In genomic region chr15:78550194-78550593, GRCh38 we compare ENCODE assay signal across 22 cellular contexts. TPM values are rescaled to one million over a fixed set of nuclear protein-coding genes. Genes with fewer than 3 reads are reported as not detected.
A peak's percentile ranks its signal among the peaks of the same experiment; 100 is the strongest.
DNase-seq lines count a peak whose midpoint lies in the region; ATAC-seq and TF ChIP-seq lines count a peak whose summit lies in the region.
"Had no signal": no experiment of that assay in that cellular context is flagged by ENCODE, and none has a peak within 500 bp of the region (broad histone marks: within the 10 kb centered on the region; RNA-seq: fewer than 3 reads in every experiment).

No MANE protein-coding gene starts in this region.

- H3K4me3 ChIP-seq in KMS-11 (IDR thresholded peaks at IDR 0.05; ENCODE audit: insufficient read depth, low read depth, low read length), result no peak overlapping the region
- no peak overlapping the region for H3K4me3 ChIP-seq in endodermal cell (ENCODE audit: low read length)
- H3K4me3 ChIP-seq in mesendoderm (ENCODE audit: low read length), result no peak overlapping the region
- H3K4me3 ChIP-seq in lower leg skin (ENCODE audit: low read depth, poor library complexity, severe bottlenecking), result no peak overlapping the region
- H3K4me3 ChIP-seq: GM23248, HAP-1 had no signal

- H3K4me2 ChIP-seq in KMS-11 (peak overlapping the region; percentile 95), mesendoderm (ENCODE audit: low read length) (no peak overlapping the region)

- H3K27me3 ChIP-seq in KMS-11 (ENCODE audit: insufficient read depth, low read depth) (no peaks in the 10 kb centered on the region), endodermal cell (ENCODE audit: control insufficient read depth, insufficient read depth, low read length, poor library complexity, severe bottlenecking) (no peaks in the 10 kb centered on the region), mesendoderm (ENCODE audit: insufficient read depth, low read length, poor library complexity) (no peaks in the 10 kb centered on the region)
- H3K27me3 ChIP-seq: BE2C had no signal

- H3K27ac ChIP-seq in KMS-11 (peak overlapping the region; percentile 98), endodermal cell (ENCODE audit: low read depth, low read length) (no peak overlapping the region), mesendoderm (ENCODE audit: low read depth, low read length) (no peak overlapping the region)
- H3K27ac ChIP-seq: GM23248, HL-60 had no signal

- H3K9me3 Mint-ChIP-seq in activated T-cell treated with anti-CD3 and anti-CD28 coated beads, Interleukin-2, amount 50 U/mL, for 72 hours, result no peaks in the 10 kb centered on the region
- no peaks in the 10 kb centered on the region for H3K9me3 Mint-ChIP-seq in endodermal cell
- H3K9me3 Mint-ChIP-seq: CD4-positive, CD25-positive, alpha-beta regulatory T cell; CD8-positive, alpha-beta memory T cell; IgD-negative memory B cell had no signal

- H3K4me3 Mint-ChIP-seq in activated T-cell treated with anti-CD3 and anti-CD28 coated beads, Interleukin-2, amount 50 U/mL, for 72 hours, result no peak overlapping the region
- H3K4me3 Mint-ChIP-seq in endodermal cell, result no peak overlapping the region
- H3K4me3 Mint-ChIP-seq: CD4-positive, CD25-positive, alpha-beta regulatory T cell; CD8-positive, alpha-beta memory T cell; IgD-negative memory B cell had no signal

- H2BK15ac ChIP-seq in mesendoderm (replicated peaks; ENCODE audit: low read depth), result no peak overlapping the region

- no peak overlapping the region for H3K18ac ChIP-seq in mesendoderm (ENCODE audit: low read length)

- intact Hi-C loops in lower leg skin (cut with DNase I; ENCODE audit: low total_unique reads), result no loop called here

- no peak overlapping the region for H2BK5ac ChIP-seq in mesendoderm (ENCODE audit: low read length)

- no peak overlapping the region for H2AFZ ChIP-seq in KMS-11 (ENCODE audit: low read depth)
- H2AFZ ChIP-seq: GM23248 had no signal

- WGBS in endodermal cell (ENCODE audit: insufficient coverage in 1 of 2, insufficient read length in 1 of 2), 2 experiments, result 90 to 95% methylated on average over 5 to 6 of the region's 6 CpGs
- no CpG with 5 or more reads among the region's 6 CpGs for WGBS in mesendoderm (ENCODE audit: extremely low coverage, insufficient coverage, low lambda C conversion rate)
- 78 to 79% methylated on average over 6 of the region's 6 CpGs for WGBS in lower leg skin, 2 donors

- peaks cover 100% of the 10 kb centered on the region for H3K4me1 ChIP-seq in KMS-11 (ENCODE audit: low read depth, poor library complexity, severe bottlenecking)
- no peaks in the 10 kb centered on the region for H3K4me1 ChIP-seq in endodermal cell (ENCODE audit: control insufficient read depth, insufficient read depth, low read length)
- H3K4me1 ChIP-seq in mesendoderm (ENCODE audit: control insufficient read depth, low read depth, low read length), result no peaks in the 10 kb centered on the region
- H3K4me1 ChIP-seq: BE2C had no signal

- no peak for TF ChIP-seq POLR2A in lower leg skin (IDR thresholded peaks at IDR 0.05)

- no peak overlapping the region for H4K8ac ChIP-seq in mesendoderm (ENCODE audit: low read depth, low read length)

- no peak overlapping the region for H4K5ac ChIP-seq in mesendoderm (ENCODE audit: low read length)

- no peak for TF ChIP-seq CTCF in KMS-11 (conservative IDR thresholded peaks at IDR 0.05; ENCODE audit: low read depth, low read length)
- no peak for TF ChIP-seq CTCF in endodermal cell (conservative IDR thresholded peaks at IDR 0.05)
- no peak for TF ChIP-seq CTCF in lower leg skin (IDR thresholded peaks at IDR 0.05)

- H3K4me1 Mint-ChIP-seq in activated T-cell treated with anti-CD3 and anti-CD28 coated beads, Interleukin-2, amount 50 U/mL, for 72 hours (ENCODE audit: low read depth), result no peaks in the 10 kb centered on the region
- H3K4me1 Mint-ChIP-seq in endodermal cell, result no peaks in the 10 kb centered on the region
- H3K4me1 Mint-ChIP-seq: IgD-negative memory B cell had no signal

- peak overlapping the region; percentile 81 for H3K9ac ChIP-seq in KMS-11
- H3K9ac ChIP-seq in endodermal cell (ENCODE audit: extremely low read depth, low read length, poor library complexity, severe bottlenecking), result no peak overlapping the region
- no peak overlapping the region for H3K9ac ChIP-seq in mesendoderm (ENCODE audit: low read length)
- H3K9ac ChIP-seq: GM23248 had no signal

- no peak overlapping the region for H3K56ac ChIP-seq in mesendoderm (ENCODE audit: low read length)

- no peaks in the 10 kb centered on the region for H3K79me1 ChIP-seq in mesendoderm (ENCODE audit: low read length)

- H2AK5ac ChIP-seq in mesendoderm (ENCODE audit: low read length), result no peak overlapping the region

- H3K27ac Mint-ChIP-seq in activated T-cell treated with anti-CD3 and anti-CD28 coated beads, Interleukin-2, amount 50 U/mL, for 72 hours, result peak overlapping the region; percentile 48
- peak overlapping the region; percentile 55 for H3K27ac Mint-ChIP-seq in endodermal cell
- H3K27ac Mint-ChIP-seq: IgD-negative memory B cell had no signal

- no peak for ATAC-seq in activated T-cell treated with anti-CD3 and anti-CD28 coated beads, Interleukin-2, amount 50 U/mL, for 72 hours (replicated peaks in 1 of 2)

- H3K27me3 Mint-ChIP-seq in activated T-cell treated with anti-CD3 and anti-CD28 coated beads, Interleukin-2, amount 50 U/mL, for 72 hours (ENCODE audit: low read depth), result no peaks in the 10 kb centered on the region
- no peaks in the 10 kb centered on the region for H3K27me3 Mint-ChIP-seq in endodermal cell (ENCODE audit: insufficient read depth)
- H3K27me3 Mint-ChIP-seq: CD4-positive, CD25-positive, alpha-beta regulatory T cell; IgD-negative memory B cell had no signal

- H3K36me3 Mint-ChIP-seq in activated T-cell treated with anti-CD3 and anti-CD28 coated beads, Interleukin-2, amount 50 U/mL, for 72 hours (ENCODE audit: insufficient read depth in 2 of 2), result peaks cover 5 to 13% of the 10 kb centered on the region in 2 donors
- H3K36me3 Mint-ChIP-seq in endodermal cell (ENCODE audit: low read depth), result peaks cover 49% of the 10 kb centered on the region

- H3K9me3 ChIP-seq in endodermal cell (ENCODE audit: control insufficient read depth, low read length), result no peaks in the 10 kb centered on the region
- H3K9me3 ChIP-seq: BE2C, HAP-1 had no signal

- DNase-seq in activated T-cell treated with anti-CD3 and anti-CD28 coated beads, Interleukin-2, amount 50 U/mL, for 72 hours, result no peak
- DNase-seq in activated T-cell treated with anti-CD3 and anti-CD28 coated beads for 4 hours, result no peak
- no peak for DNase-seq in endodermal cell
- peak; percentile 31 for DNase-seq in mesendoderm
- no peak for DNase-seq in stimulated activated CD4-positive, alpha-beta T cell treated with anti-CD3 and anti-CD28 coated beads, Interleukin-2, amount 100 ng/mL, for 48 hours
- no peak for DNase-seq in lower leg skin (ENCODE audit: low spot score in 2 of 2)
- no peak for DNase-seq in activated CD8-positive, alpha-beta memory T cell treated with anti-CD3 and anti-CD28 coated beads, Interleukin-2, amount 50 U/mL, for 48 hours
- DNase-seq: ACHN; BE2C; C1 segment of cervical spinal cord; CD4-positive, CD25-positive, alpha-beta regulatory T cell; CD8-positive, alpha-beta memory T cell; COR-L47; DMS 273 treated with DMSO at 0.1 percent for 48 hours; DMS53; DND-41; EL; GM23248 had no signal

- H3K36me3 ChIP-seq in KMS-11 (ENCODE audit: insufficient read depth) (peaks cover 27% of the 10 kb centered on the region), endodermal cell (ENCODE audit: control insufficient read depth, insufficient read depth, low read length) (peaks cover 52% of the 10 kb centered on the region), mesendoderm (ENCODE audit: control insufficient read depth, insufficient read depth, low read length) (peaks cover 6% of the 10 kb centered on the region)

- no peak overlapping the region for H2BK120ac ChIP-seq in mesendoderm (ENCODE audit: low read depth, low read length)

- no peak overlapping the region for H3K4ac ChIP-seq in mesendoderm (ENCODE audit: low read depth, low read length)

- no peak overlapping the region for H3K23ac ChIP-seq in mesendoderm (ENCODE audit: low read length)

- no peaks in the 10 kb centered on the region for H4K20me1 ChIP-seq in KMS-11 (ENCODE audit: insufficient read depth)

- peaks cover 22% of the 10 kb centered on the region; the same call in 1 of the 2 replicates for H3K79me2 ChIP-seq in KMS-11 (ENCODE audit: insufficient read depth, low read depth)
- H3K79me2 ChIP-seq in mesendoderm (ENCODE audit: control insufficient read depth, insufficient read depth, low read length), result no peaks in the 10 kb centered on the region

RNA-seq across cellular contexts. Expression of gene PSMA4, which starts 9.9 kb away (rescaled TPM):
- total RNA-seq in activated T-cell treated with anti-CD3 and anti-CD28 coated beads, Interleukin-2, amount 50 U/mL, for 72 hours, result 100 to 1,000 TPM; 207 to 216 TPM
- total RNA-seq in endodermal cell, result 100 to 1,000 TPM; 250 to 254 TPM
- 287 TPM for polyA plus RNA-seq in endodermal cell (2013, experiment 1 of 2)
- 280 TPM for polyA plus RNA-seq in endodermal cell (2013, experiment 2 of 2)
- polyA plus RNA-seq in mesendoderm (2013, experiment 1 of 2), result 668 TPM
- 669 TPM for polyA plus RNA-seq in mesendoderm (2013, experiment 2 of 2)
- total RNA-seq in lower leg skin, result 100 to 1,000 TPM in 2 of 4 donors, 10 to 100 TPM in 2; 59.0 to 143 (median 101) TPM

RNA-seq across cellular contexts. Expression of gene CHRNA5, which starts 15.1 kb away (rescaled TPM):
- 1 to 10 TPM; 2.6 to 3.1 TPM for total RNA-seq in activated T-cell treated with anti-CD3 and anti-CD28 coated beads, Interleukin-2, amount 50 U/mL, for 72 hours
- total RNA-seq in endodermal cell (10 to 100 TPM; 16.4 to 23.0 TPM), lower leg skin (under 1 TPM; 0.27 to 0.84 (median 0.64) TPM)
- polyA plus RNA-seq in endodermal cell (2013, experiment 1 of 2), result 17.4 TPM
- 17.7 TPM for polyA plus RNA-seq in endodermal cell (2013, experiment 2 of 2)
- 19.0 TPM for polyA plus RNA-seq in mesendoderm (2013, experiment 1 of 2)
- polyA plus RNA-seq in mesendoderm (2013, experiment 2 of 2), result 19.0 TPM

RNA-seq across cellular contexts. Expression of gene HYKK, which starts 42.8 kb away (rescaled TPM):
- total RNA-seq in activated T-cell treated with anti-CD3 and anti-CD28 coated beads, Interleukin-2, amount 50 U/mL, for 72 hours, result 1 to 10 TPM; 2.8 to 2.9 TPM
- 1 to 10 TPM; 3.9 to 4.2 TPM for total RNA-seq in endodermal cell
- polyA plus RNA-seq in endodermal cell (2013, experiment 1 of 2), result 1.7 TPM
- 0.99 TPM for polyA plus RNA-seq in endodermal cell (2013, experiment 2 of 2)
- 0.70 TPM for polyA plus RNA-seq in mesendoderm (2013, experiment 1 of 2)
- polyA plus RNA-seq in mesendoderm (2013, experiment 2 of 2), result 0.77 TPM
- 1 to 10 TPM; 2.9 to 5.5 (median 4.1) TPM for total RNA-seq in lower leg skin
- polyA plus RNA-seq: IgD-negative memory B cell had no signal

Comparison
In these comparisons a context has a peak if more than half of its experiments do, and no peak if none do; other contexts are left out.
1. RNA of gene CHRNA5, which starts 15.1 kb away (total RNA-seq): 16.4 to 23.0 TPM in endodermal cell; 2.6 to 3.1 TPM in activated T-cell treated with anti-CD3 and anti-CD28 coated beads, Interleukin-2, amount 50 U/mL, for 72 hours and 0.27 to 0.84 TPM in lower leg skin; every median in the first group is over 4 times any median in the second.